9 cellular contexts compared by ENCODE assay signal in genomic region chr2:75200140-75200985, GRCh38. TPM values are rescaled to one million over a fixed set of nuclear protein-coding genes. Genes with fewer than 3 reads are reported as not detected.
DNase-seq lines count a peak whose midpoint lies in the region; ATAC-seq and TF ChIP-seq lines count a peak whose summit lies in the region.
"Had no signal": no experiment of that assay in that cellular context is flagged by ENCODE, and none has a peak within 500 bp of the region (broad histone marks: within the 10 kb centered on the region; RNA-seq: fewer than 3 reads in every experiment).

No MANE protein-coding gene starts in this region.

- H3K27ac Mint-ChIP-seq in central memory CD8-positive, alpha-beta T cell (ENCODE audit: low read depth) = no peak overlapping the region
- H3K27ac Mint-ChIP-seq: T-helper 1 cell treated with Interleukin-12 subunit alpha and Interleukin-12 subunit beta and Interleukin-4 antibody, amounts not matched to agents 30 μg/mL and 1 μg/mL, for 36 hours had no signal

- peaks cover 47% of the 10 kb centered on the region for H3K27me3 ChIP-seq in kidney epithelial cell (ENCODE audit: control insufficient read depth, insufficient read depth, low read length)

- peak; percentile 33 for ATAC-seq in central memory CD8-positive, alpha-beta T cell (replicated peaks; ENCODE audit: extremely low read depth, poor library complexity, severe bottlenecking)
- no peak for ATAC-seq in stimulated activated naive CD8-positive, alpha-beta T cell treated with anti-CD3 and anti-CD28 coated beads, Interleukin-15, Interleukin-2, amounts not matched to agents 100 U/mL and 50 U/mL, for 24 hours

- H3K36me3 ChIP-seq in kidney epithelial cell (ENCODE audit: control insufficient read depth, insufficient read depth, low read length) = no peaks in the 10 kb centered on the region

- H3K9me3 Mint-ChIP-seq in central memory CD8-positive, alpha-beta T cell = no peaks in the 10 kb centered on the region
- H3K9me3 Mint-ChIP-seq: T-helper 1 cell treated with Interleukin-12 subunit alpha and Interleukin-12 subunit beta and Interleukin-4 antibody, amounts not matched to agents 30 μg/mL and 1 μg/mL, for 36 hours had no signal

- H3K4me3 ChIP-seq in kidney epithelial cell (ENCODE audit: low read depth, low read length) = peak overlapping the region; percentile 3

- no peak overlapping the region for H3K4me3 Mint-ChIP-seq in central memory CD8-positive, alpha-beta T cell
- H3K4me3 Mint-ChIP-seq: T-helper 1 cell treated with Interleukin-12 subunit alpha and Interleukin-12 subunit beta and Interleukin-4 antibody, amounts not matched to agents 30 μg/mL and 1 μg/mL, for 36 hours had no signal

- DNase-seq in NCI-H2196 (lab: John Stamatoyannopoulos, UW; ENCODE audit: unreplicated experiment) = peak; percentile 36
- DNase-seq in NCI-H2196 treated with DMSO at 0.1 percent for 48 hours (lab: John Stamatoyannopoulos, UW; ENCODE audit: unreplicated experiment) = no peak
- peak; percentile 71 for DNase-seq in NCI-H2171 (lab: John Stamatoyannopoulos, UW)
- DNase-seq in central memory CD8-positive, alpha-beta T cell (ENCODE audit: low spot score in 2 of 2) = no peak
- no peak for DNase-seq in kidney epithelial cell (ENCODE audit: low read depth)
- peak; percentile 12 for DNase-seq in stimulated activated naive CD8-positive, alpha-beta T cell treated with anti-CD3 and anti-CD28 coated beads, Interleukin-15, Interleukin-2, amounts not matched to agents 100 U/mL and 50 U/mL, for 24 hours
- no peak for DNase-seq in activated naive CD4-positive, alpha-beta T cell treated with anti-CD3 and anti-CD28 coated beads, Interleukin-2, amount 50 U/mL, for 16 hours
- DNase-seq in NAMALWA (ENCODE audit: low spot score) = no peak

- H3K4me1 Mint-ChIP-seq in central memory CD8-positive, alpha-beta T cell = no peaks in the 10 kb centered on the region

- no peak for TF ChIP-seq CTCF in kidney epithelial cell (IDR thresholded peaks at IDR 0.05; ENCODE audit: insufficient read depth, low read length, poor library complexity, severe bottlenecking)

- H3K36me3 Mint-ChIP-seq in central memory CD8-positive, alpha-beta T cell (ENCODE audit: insufficient read depth) = no peaks in the 10 kb centered on the region

- H3K27me3 Mint-ChIP-seq in central memory CD8-positive, alpha-beta T cell = peaks cover 84% of the 10 kb centered on the region

RNA-seq across cellular contexts. Expression of gene TACR1, which starts 1.0 kb away (rescaled TPM):
- total RNA-seq in kidney epithelial cell = 0.21 TPM in 1 of 2 replicates, not detected in the other

Comparison
In these comparisons a context has a peak if more than half of its experiments do, and no peak if none do; other contexts are left out.
1. DNase-seq: peak in NCI-H2196 (single experiment), NCI-H2171 (single experiment) and stimulated activated naive CD8-positive, alpha-beta T cell treated with anti-CD3 and anti-CD28 coated beads, Interleukin-15, Interleukin-2, amounts not matched to agents 100 U/mL and 50 U/mL, for 24 hours (single experiment); none in NCI-H2196 treated with DMSO at 0.1 percent for 48 hours (single experiment), central memory CD8-positive, alpha-beta T cell (0 of 2), kidney epithelial cell (single experiment), activated naive CD4-positive, alpha-beta T cell treated with anti-CD3 and anti-CD28 coated beads, Interleukin-2, amount 50 U/mL, for 16 hours (single experiment) and NAMALWA (single experiment).